ENCODE assay signal across 1 cellular context in the genomic region with DNA sequence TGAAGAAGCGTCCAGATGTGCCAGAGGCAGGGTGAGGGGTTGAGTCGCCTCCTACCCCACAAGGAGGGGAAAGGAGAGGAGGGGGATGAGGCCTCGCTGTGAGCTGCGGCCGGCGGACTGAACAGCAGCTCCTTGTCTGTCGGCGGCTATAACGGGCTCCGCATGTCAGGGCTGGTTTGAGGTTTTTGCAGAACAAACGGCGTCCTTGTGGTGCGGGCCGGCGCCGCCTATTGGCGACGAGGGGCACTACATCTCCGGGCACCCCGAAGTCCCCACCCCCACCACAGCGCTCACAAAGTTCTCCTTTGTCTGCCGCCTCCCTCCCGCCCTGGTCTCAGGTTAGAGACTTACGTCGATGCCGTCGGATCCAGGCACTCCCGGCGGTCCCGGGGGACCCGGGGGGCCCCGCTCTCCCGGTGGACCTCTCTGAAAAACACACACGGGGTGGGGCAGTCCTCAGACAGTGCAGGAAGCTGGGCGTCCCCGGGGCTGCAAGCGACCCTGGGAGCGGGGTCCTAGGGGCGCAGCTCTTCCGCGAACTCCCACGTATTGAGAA.
TF ChIP-seq lines count a peak whose summit lies in the region.

No MANE protein-coding gene starts in this region.

TF ChIP-seq in K562, 482 proteins besides CTCF, POLR2A, EP300 and RAD21 (continued from another document and continues in another):
- TF ChIP-seq HOMEZ (CRISPR knock-in tag; IDR thresholded peaks at IDR 0.05) = no peak
- TF ChIP-seq, protein P1, sequence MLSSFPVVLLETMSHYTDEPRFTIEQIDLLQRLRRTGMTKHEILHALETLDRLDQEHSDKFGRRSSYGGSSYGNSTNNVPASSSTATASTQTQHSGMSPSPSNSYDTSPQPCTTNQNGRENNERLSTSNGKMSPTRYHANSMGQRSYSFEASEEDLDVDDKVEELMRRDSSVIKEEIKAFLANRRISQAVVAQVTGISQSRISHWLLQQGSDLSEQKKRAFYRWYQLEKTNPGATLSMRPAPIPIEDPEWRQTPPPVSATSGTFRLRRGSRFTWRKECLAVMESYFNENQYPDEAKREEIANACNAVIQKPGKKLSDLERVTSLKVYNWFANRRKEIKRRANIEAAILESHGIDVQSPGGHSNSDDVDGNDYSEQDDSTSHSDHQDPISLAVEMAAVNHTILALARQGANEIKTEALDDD (IDR thresholded peaks at IDR 0.05) = no peak
- no peak for TF ChIP-seq RAD51 (IDR thresholded peaks at IDR 0.05; ENCODE audit: borderline replicate concordance, low read depth)
- TF ChIP-seq, protein P2, sequence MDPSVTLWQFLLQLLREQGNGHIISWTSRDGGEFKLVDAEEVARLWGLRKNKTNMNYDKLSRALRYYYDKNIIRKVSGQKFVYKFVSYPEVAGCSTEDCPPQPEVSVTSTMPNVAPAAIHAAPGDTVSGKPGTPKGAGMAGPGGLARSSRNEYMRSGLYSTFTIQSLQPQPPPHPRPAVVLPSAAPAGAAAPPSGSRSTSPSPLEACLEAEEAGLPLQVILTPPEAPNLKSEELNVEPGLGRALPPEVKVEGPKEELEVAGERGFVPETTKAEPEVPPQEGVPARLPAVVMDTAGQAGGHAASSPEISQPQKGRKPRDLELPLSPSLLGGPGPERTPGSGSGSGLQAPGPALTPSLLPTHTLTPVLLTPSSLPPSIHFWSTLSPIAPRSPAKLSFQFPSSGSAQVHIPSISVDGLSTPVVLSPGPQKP (CRISPR knock-in tag; IDR thresholded peaks at IDR 0.05) = no peak
- TF ChIP-seq GTF3C2 (IDR thresholded peaks at IDR 0.05; ENCODE audit: borderline replicate concordance, extremely low read depth, insufficient read length) = no peak
- TF ChIP-seq TAF7 (tag; IDR thresholded peaks at IDR 0.05) = peak; percentile 24; the same call in 1 of the 2 replicates
- TF ChIP-seq CC2D1A (IDR thresholded peaks at IDR 0.05) = peak; percentile 63
- peak; percentile 55; the same call in 1 of the 2 replicates for TF ChIP-seq GATAD2A (IDR thresholded peaks at IDR 0.05)
- TF ChIP-seq DNMT1 (IDR thresholded peaks at IDR 0.05) = no peak
- peak; percentile 56; the same call in 1 of the 2 replicates for TF ChIP-seq ZKSCAN1 (IDR thresholded peaks at IDR 0.05; ENCODE audit: low read depth, low read length)
- no peak for TF ChIP-seq HDAC1 (IDR thresholded peaks at IDR 0.05)
- no peak for TF ChIP-seq POU5F1 (IDR thresholded peaks at IDR 0.05; ENCODE audit: borderline replicate concordance, low read depth, low read length, partially characterized antibody)
- no peak for TF ChIP-seq KLF1 (tag; IDR thresholded peaks at IDR 0.05)
- no peak for TF ChIP-seq NFE2L1 (tag; IDR thresholded peaks at IDR 0.05; ENCODE audit: borderline replicate concordance, low read depth)
- TF ChIP-seq CBX8 (IDR thresholded peaks at IDR 0.05; ENCODE audit: borderline replicate concordance, extremely low read depth, low read depth, low read length, poor library complexity, severe bottlenecking) = no peak
- TF ChIP-seq, protein P3, sequence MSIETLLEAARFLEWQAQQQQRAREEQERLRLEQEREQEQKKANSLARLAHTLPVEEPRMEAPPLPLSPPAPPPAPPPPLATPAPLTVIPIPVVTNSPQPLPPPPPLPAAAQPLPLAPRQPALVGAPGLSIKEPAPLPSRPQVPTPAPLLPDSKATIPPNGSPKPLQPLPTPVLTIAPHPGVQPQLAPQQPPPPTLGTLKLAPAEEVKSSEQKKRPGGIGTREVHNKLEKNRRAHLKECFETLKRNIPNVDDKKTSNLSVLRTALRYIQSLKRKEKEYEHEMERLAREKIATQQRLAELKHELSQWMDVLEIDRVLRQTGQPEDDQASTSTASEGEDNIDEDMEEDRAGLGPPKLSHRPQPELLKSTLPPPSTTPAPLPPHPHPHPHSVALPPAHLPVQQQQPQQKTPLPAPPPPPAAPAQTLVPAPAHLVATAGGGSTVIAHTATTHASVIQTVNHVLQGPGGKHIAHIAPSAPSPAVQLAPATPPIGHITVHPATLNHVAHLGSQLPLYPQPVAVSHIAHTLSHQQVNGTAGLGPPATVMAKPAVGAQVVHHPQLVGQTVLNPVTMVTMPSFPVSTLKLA (conservative IDR thresholded peaks at IDR 0.05) = peak in 1 of 2 experiments; percentile 57; a peak in 1 of 4 replicates
- TF ChIP-seq RCOR1 (IDR thresholded peaks at IDR 0.05; ENCODE audit: borderline replicate concordance in 1 of 2, low read depth in 2 of 2, low read length in 2 of 2) = peak in 1 of 2 experiments; percentile 79; a peak in 2 of 4 replicates
- TF ChIP-seq, protein P4, sequence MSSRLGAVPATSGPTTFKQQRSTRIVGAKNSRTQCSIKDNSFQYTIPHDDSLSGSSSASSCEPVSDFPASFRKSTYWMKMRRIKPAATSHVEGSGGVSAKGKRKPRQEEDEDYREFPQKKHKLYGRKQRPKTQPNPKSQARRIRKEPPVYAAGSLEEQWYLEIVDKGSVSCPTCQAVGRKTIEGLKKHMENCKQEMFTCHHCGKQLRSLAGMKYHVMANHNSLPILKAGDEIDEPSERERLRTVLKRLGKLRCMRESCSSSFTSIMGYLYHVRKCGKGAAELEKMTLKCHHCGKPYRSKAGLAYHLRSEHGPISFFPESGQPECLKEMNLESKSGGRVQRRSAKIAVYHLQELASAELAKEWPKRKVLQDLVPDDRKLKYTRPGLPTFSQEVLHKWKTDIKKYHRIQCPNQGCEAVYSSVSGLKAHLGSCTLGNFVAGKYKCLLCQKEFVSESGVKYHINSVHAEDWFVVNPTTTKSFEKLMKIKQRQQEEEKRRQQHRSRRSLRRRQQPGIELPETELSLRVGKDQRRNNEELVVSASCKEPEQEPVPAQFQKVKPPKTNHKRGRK (tag; IDR thresholded peaks at IDR 0.05) = no peak
- TF ChIP-seq NFATC3 (IDR thresholded peaks at IDR 0.05) = no peak
- TF ChIP-seq ZNF224 (CRISPR knock-in tag; IDR thresholded peaks at IDR 0.05) = no peak
- TF ChIP-seq, protein P5, sequence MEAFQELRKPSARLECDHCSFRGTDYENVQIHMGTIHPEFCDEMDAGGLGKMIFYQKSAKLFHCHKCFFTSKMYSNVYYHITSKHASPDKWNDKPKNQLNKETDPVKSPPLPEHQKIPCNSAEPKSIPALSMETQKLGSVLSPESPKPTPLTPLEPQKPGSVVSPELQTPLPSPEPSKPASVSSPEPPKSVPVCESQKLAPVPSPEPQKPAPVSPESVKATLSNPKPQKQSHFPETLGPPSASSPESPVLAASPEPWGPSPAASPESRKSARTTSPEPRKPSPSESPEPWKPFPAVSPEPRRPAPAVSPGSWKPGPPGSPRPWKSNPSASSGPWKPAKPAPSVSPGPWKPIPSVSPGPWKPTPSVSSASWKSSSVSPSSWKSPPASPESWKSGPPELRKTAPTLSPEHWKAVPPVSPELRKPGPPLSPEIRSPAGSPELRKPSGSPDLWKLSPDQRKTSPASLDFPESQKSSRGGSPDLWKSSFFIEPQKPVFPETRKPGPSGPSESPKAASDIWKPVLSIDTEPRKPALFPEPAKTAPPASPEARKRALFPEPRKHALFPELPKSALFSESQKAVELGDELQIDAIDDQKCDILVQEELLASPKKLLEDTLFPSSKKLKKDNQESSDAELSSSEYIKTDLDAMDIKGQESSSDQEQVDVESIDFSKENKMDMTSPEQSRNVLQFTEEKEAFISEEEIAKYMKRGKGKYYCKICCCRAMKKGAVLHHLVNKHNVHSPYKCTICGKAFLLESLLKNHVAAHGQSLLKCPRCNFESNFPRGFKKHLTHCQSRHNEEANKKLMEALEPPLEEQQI (IDR thresholded peaks at IDR 0.05) = no peak
- no peak for TF ChIP-seq ZNF212 (CRISPR knock-in tag; IDR thresholded peaks at IDR 0.05)
- TF ChIP-seq CCAR2 (IDR thresholded peaks at IDR 0.05; ENCODE audit: low read depth, low read length) = no peak
- no peak for TF ChIP-seq CEBPB (tag; IDR thresholded peaks at IDR 0.05)
- no peak for TF ChIP-seq SP1 (CRISPR knock-in tag; IDR thresholded peaks at IDR 0.05)
- no peak for TF ChIP-seq REST (CRISPR knock-in tag; IDR thresholded peaks at IDR 0.05; ENCODE audit: low read depth)
- TF ChIP-seq ZBTB34 (CRISPR knock-in tag; IDR thresholded peaks at IDR 0.05) = no peak
- TF ChIP-seq SLC30A9 (CRISPR knock-in tag; IDR thresholded peaks at IDR 0.05) = no peak
- TF ChIP-seq, protein P6, sequence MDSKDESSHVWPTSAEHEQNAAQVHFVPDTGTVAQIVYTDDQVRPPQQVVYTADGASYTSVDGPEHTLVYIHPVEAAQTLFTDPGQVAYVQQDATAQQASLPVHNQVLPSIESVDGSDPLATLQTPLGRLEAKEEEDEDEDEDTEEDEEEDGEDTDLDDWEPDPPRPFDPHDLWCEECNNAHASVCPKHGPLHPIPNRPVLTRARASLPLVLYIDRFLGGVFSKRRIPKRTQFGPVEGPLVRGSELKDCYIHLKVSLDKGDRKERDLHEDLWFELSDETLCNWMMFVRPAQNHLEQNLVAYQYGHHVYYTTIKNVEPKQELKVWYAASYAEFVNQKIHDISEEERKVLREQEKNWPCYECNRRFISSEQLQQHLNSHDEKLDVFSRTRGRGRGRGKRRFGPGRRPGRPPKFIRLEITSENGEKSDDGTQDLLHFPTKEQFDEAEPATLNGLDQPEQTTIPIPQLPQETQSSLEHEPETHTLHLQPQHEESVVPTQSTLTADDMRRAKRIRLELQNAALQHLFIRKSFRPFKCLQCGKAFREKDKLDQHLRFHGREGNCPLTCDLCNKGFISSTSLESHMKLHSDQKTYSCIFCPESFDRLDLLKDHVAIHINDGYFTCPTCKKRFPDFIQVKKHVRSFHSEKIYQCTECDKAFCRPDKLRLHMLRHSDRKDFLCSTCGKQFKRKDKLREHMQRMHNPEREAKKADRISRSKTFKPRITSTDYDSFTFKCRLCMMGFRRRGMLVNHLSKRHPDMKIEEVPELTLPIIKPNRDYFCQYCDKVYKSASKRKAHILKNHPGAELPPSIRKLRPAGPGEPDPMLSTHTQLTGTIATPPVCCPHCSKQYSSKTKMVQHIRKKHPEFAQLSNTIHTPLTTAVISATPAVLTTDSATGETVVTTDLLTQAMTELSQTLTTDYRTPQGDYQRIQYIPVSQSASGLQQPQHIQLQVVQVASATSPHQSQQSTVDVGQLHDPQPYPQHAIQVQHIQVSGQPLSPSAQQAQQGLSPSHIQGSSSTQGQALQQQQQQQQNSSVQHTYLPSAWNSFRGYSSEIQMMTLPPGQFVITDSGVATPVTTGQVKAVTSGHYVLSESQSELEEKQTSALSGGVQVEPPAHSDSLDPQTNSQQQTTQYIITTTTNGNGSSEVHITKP (IDR thresholded peaks at IDR 0.05; ENCODE audit: partially characterized antibody) = no peak
- no peak for TF ChIP-seq TEAD2 (tag; IDR thresholded peaks at IDR 0.05)
- peak in 1 of 2 experiments; percentile 90; a peak in 2 of 3 replicates for TF ChIP-seq CBX3 (IDR thresholded peaks at IDR 0.05; ENCODE audit: borderline replicate concordance in 1 of 2, low read length in 2 of 2)
